11 cellular contexts compared by ENCODE assay signal in the genomic region with DNA sequence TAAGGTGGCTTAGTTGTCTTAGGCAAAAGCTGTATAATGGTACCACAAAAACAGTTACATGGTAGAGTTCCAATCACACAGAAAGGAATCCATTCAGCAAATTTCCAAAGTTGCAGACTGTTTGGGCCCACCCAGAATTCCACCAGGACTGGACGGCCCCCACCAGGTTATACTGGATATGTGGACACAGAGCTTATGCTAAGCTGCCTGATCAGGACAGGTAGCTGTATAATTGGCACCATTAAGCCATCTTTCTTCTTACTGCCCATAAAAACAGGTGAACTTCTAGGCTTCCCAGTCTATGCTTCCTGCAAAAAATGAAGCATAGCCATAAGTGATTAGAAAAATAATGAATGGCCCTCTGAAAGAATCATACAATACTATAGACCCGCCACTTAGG. TPM values are rescaled to one million over a fixed set of nuclear protein-coding genes. Genes with fewer than 3 reads are reported as not detected.
"Had no signal": no experiment of that assay in that cellular context is flagged by ENCODE, and none has a peak within 500 bp of the region (broad histone marks: within the 10 kb centered on the region; RNA-seq: fewer than 3 reads in every experiment).

No MANE protein-coding gene starts in this region.

RNA-seq across cellular contexts. Expression of gene SMIM33, which starts 59.3 kb away (rescaled TPM):
- total RNA-seq: adrenal gland, aorta, ascending aorta, astrocyte, body of pancreas, breast epithelium, bronchial epithelial cell, cardiac muscle cell, cardiac septum, cerebellum, chondrocyte had no signal
- polyA plus RNA-seq: adrenal gland, aorta, cardiac muscle cell had no signal
